ENCODE assay signal across 33 cellular contexts in the genomic region with DNA sequence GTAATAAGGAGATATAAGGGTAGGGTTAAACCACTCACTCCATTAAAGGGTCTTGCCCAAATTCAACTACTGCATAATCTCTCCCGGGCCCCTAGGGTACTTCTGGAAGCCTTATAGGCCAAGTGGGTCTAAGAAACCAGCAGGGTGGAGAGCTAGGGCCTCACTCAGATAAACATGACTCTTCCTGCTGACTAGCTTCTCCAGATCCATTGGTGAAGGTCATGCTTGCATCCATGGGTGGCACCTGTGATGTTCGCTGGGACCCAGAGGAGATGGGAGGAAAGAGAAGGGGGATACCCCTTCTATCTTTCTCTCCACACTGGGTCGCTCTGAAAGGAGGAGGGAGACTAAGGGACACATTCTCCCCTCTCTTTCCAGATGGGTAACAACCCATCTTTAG. TPM values are rescaled to one million over a fixed set of nuclear protein-coding genes. Genes with fewer than 3 reads are reported as not detected.
"Had no signal": no experiment of that assay in that cellular context is flagged by ENCODE, and none has a peak within 500 bp of the region (broad histone marks: within the 10 kb centered on the region; RNA-seq: fewer than 3 reads in every experiment).

No MANE protein-coding gene starts in this region.

- H3K36me3 ChIP-seq: gastrocnemius medialis, lower lobe of right lung, ovary, spleen, suprapubic skin, transverse colon, upper lobe of right lung, uterus had no signal

- DNase-seq: effector CD8-positive, alpha-beta T cell; endodermal cell; foreskin fibroblast; gastrocnemius medialis; head of caudate nucleus; left ventricle myocardium superior; lower lobe of right lung; naive thymus-derived CD8-positive, alpha-beta T cell; nephron progenitor cell; occipital lobe; ovary; posterior cingulate gyrus; psoas muscle; right cardiac atrium; spleen; stimulated activated CD4-positive, alpha-beta T cell treated with anti-CD3 and anti-CD28 coated beads, Interleukin-15, amount 100 ng/mL, for 24 hours; stimulated activated CD4-positive, alpha-beta T cell treated with anti-CD3 and anti-CD28 coated beads, Interleukin-2, amount 100 ng/mL, for 48 hours; stimulated activated naive B cell treated with anti-CD40 and anti-IgM and Interleukin-4, amounts not matched to agents 10 μg/mL and 1 μg/mL and 100 μg/mL, for 72 hours; transverse colon; upper lobe of right lung; uterus had no signal

- H3K27me3 Mint-ChIP-seq: dendritic cell treated with granulocyte-macrophage colony-stimulating factor and Interleukin-4, amounts not matched to agents 40 ng/mL and 50 ng/mL, for 4 days; stimulated activated naive B cell treated with anti-CD40 and anti-IgM and Interleukin-4, amounts not matched to agents 10 μg/mL and 1 μg/mL and 100 μg/mL, for 72 hours; stimulated activated naive CD8-positive, alpha-beta T cell treated with anti-CD3 and anti-CD28 coated beads, Interleukin-15, Interleukin-2, amounts not matched to agents 100 ng/mL and 50 ng/mL, for 24 hours had no signal

- H3K4me3 Mint-ChIP-seq: dendritic cell treated with granulocyte-macrophage colony-stimulating factor and Interleukin-4, amounts not matched to agents 40 ng/mL and 50 ng/mL, for 4 days; endodermal cell; naive thymus-derived CD8-positive, alpha-beta T cell; nephron progenitor cell; stimulated activated naive B cell treated with anti-CD40 and anti-IgM and Interleukin-4, amounts not matched to agents 10 μg/mL and 1 μg/mL and 100 μg/mL, for 72 hours; stimulated activated naive CD8-positive, alpha-beta T cell treated with anti-CD3 and anti-CD28 coated beads, Interleukin-15, Interleukin-2, amounts not matched to agents 100 ng/mL and 50 ng/mL, for 24 hours had no signal

- H3K27ac Mint-ChIP-seq: dendritic cell treated with granulocyte-macrophage colony-stimulating factor and Interleukin-4, amounts not matched to agents 40 ng/mL and 50 ng/mL, for 4 days; endodermal cell; naive thymus-derived CD8-positive, alpha-beta T cell; nephron progenitor cell; stimulated activated naive B cell treated with anti-CD40 and anti-IgM and Interleukin-4, amounts not matched to agents 10 μg/mL and 1 μg/mL and 100 μg/mL, for 72 hours; stimulated activated naive CD8-positive, alpha-beta T cell treated with anti-CD3 and anti-CD28 coated beads, Interleukin-15, Interleukin-2, amounts not matched to agents 100 ng/mL and 50 ng/mL, for 24 hours had no signal

- H3K4me1 ChIP-seq: gastrocnemius medialis, lower lobe of right lung, psoas muscle, suprapubic skin, upper lobe of right lung, uterus had no signal

- H3K27me3 ChIP-seq: gastrocnemius medialis, ovary, spleen, suprapubic skin, transverse colon, upper lobe of right lung, uterus had no signal

- ATAC-seq: esophagus mucosa; gastrocnemius medialis; left ventricle myocardium superior; lower lobe of right lung; naive thymus-derived CD8-positive, alpha-beta T cell; psoas muscle; right cardiac atrium; stimulated activated naive B cell treated with anti-CD40 and anti-IgM and Interleukin-4, amounts not matched to agents 10 μg/mL and 1 μg/mL and 100 μg/mL, for 72 hours; upper lobe of right lung had no signal

- H3K4me3 ChIP-seq: gastrocnemius medialis, lower lobe of right lung, ovary, psoas muscle, skin epidermis, spleen, suprapubic skin, transverse colon, upper lobe of right lung, uterus had no signal

- H3K27ac ChIP-seq: epithelial cell of prostate, gastrocnemius medialis, lower lobe of right lung, ovary, psoas muscle, skin epidermis, spleen, suprapubic skin, transverse colon, upper lobe of right lung, uterus had no signal

- FAIRE-seq: keratinocyte had no signal

- H3K4me1 Mint-ChIP-seq: endodermal cell, nephron progenitor cell had no signal

RNA-seq across cellular contexts. Expression of a gene that starts 36.1 kb away (rescaled TPM):
- total RNA-seq: endodermal cell; esophagus mucosa; gastrocnemius medialis; glomerular endothelial cell; left ventricle myocardium superior; lower lobe of right lung; mesenteric fat pad; myocyte; naive thymus-derived CD8-positive, alpha-beta T cell; occipital lobe; ovary; psoas muscle; renal cortical epithelial cell; right cardiac atrium; spleen; suprapubic skin; transverse colon; upper lobe of right lung; uterus had no signal
- polyA plus RNA-seq: keratinocyte; naive thymus-derived CD8-positive, alpha-beta T cell; ovary; psoas muscle; right cardiac atrium; spleen; thymus had no signal
